ENCODE assay signal across 21 cellular contexts in the genomic region with DNA sequence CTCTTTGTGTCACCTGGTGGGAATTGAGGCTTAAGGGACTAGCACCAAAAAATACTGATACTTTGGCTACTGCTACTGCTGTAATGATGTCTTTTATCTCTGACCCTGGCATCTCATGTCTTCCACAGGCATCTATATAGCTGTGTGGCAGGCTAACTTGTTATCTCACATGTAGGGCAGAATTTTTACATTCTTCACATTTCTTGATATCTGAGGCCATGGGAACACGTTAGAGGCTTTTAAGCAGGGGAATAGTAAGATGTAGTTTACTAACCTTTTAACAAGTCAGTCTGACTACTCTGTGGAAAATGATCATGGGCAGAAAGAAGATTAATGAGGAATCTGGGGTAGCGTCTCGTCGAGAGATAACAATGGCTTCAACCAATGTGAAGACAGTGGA.
A peak's percentile ranks its signal among the peaks of the same experiment; 100 is the strongest.
DNase-seq lines count a peak whose midpoint lies in the region; ATAC-seq, FAIRE-seq and TF ChIP-seq lines count a peak whose summit lies in the region.
"Had no signal": no experiment of that assay in that cellular context is flagged by ENCODE, and none has a peak within 500 bp of the region (broad histone marks: within the 10 kb centered on the region; RNA-seq: fewer than 3 reads in every experiment).

No MANE protein-coding gene starts in this region.

- TF ChIP-seq CTCF in neutrophil (IDR thresholded peaks at IDR 0.05) (no peak), osteocyte (IDR thresholded peaks at IDR 0.05) (no peak), pancreas (IDR thresholded peaks at IDR 0.05) (no peak)

- peak; percentile 23 for FAIRE-seq in GM19239 (lab: Jason Lieb, UNC)
- FAIRE-seq in pancreas (lab: Jason Lieb, UNC): no peak
- FAIRE-seq: G401.6, H54 had no signal

- ATAC-seq in pancreas: no peak
- ATAC-seq: GM23338, HCT116 had no signal

- H3K27me3 ChIP-seq in neutrophil: no peaks in the 10 kb centered on the region
- H3K27me3 ChIP-seq in pancreas: no peaks in the 10 kb centered on the region
- H3K27me3 ChIP-seq: BE2C had no signal

- in situ Hi-C loops in G401 (cut with HindIII; ENCODE audit: low sequenced_read_pairs): no loop called here

- H3K27me3 Mint-ChIP-seq in osteocyte (ENCODE audit: unreplicated experiment): no peaks in the 10 kb centered on the region
- H3K27me3 Mint-ChIP-seq: CD4-positive, CD25-positive, alpha-beta regulatory T cell; CD8-positive, alpha-beta memory T cell had no signal

- no peak overlapping the region for H3K27ac Mint-ChIP-seq in osteocyte (ENCODE audit: unreplicated experiment)
- H3K27ac Mint-ChIP-seq: CD8-positive, alpha-beta memory T cell; GM23338 had no signal

- H3K9me3 Mint-ChIP-seq in osteocyte (ENCODE audit: unreplicated experiment): peaks cover 5% of the 10 kb centered on the region
- H3K9me3 Mint-ChIP-seq: CD8-positive, alpha-beta memory T cell; GM23338; HFFc6 had no signal

- DNase-seq in GM19239 (ENCODE audit: insufficient read length, low spot score): no peak
- DNase-seq in amniotic epithelial cell (ENCODE audit: low read depth): peak; percentile 73
- no peak for DNase-seq in osteocyte (ENCODE audit: extremely low spot score, unreplicated experiment)
- no peak for DNase-seq in G401 (ENCODE audit: low spot score)
- no peak for DNase-seq in pancreas
- DNase-seq: BE2C; C1 segment of cervical spinal cord; CD4-positive, CD25-positive, alpha-beta regulatory T cell; CD8-positive, alpha-beta memory T cell; COR-L47; DMS 273 treated with DMSO at 0.1 percent for 48 hours; DMS53; DND-41; EL; HFFc6; IMR-90 had no signal

- no peak overlapping the region for H3K4me3 Mint-ChIP-seq in osteocyte (ENCODE audit: unreplicated experiment)
- H3K4me3 Mint-ChIP-seq: CD4-positive, CD25-positive, alpha-beta regulatory T cell; CD8-positive, alpha-beta memory T cell; GM23338; HFFc6 had no signal

- intact Hi-C loops in pancreas (cut with DNase I): no loop called here

- H3K36me3 ChIP-seq in neutrophil: no peaks in the 10 kb centered on the region
- no peaks in the 10 kb centered on the region for H3K36me3 ChIP-seq in pancreas
- H3K36me3 ChIP-seq: BE2C had no signal

- peaks cover 2% of the 10 kb centered on the region for H3K36me3 Mint-ChIP-seq in osteocyte (ENCODE audit: unreplicated experiment)
- H3K36me3 Mint-ChIP-seq: CD4-positive, CD25-positive, alpha-beta regulatory T cell had no signal

- peaks cover 44% of the 10 kb centered on the region for H3K4me1 Mint-ChIP-seq in osteocyte (ENCODE audit: unreplicated experiment)

- H3K4me3 ChIP-seq in neutrophil (ENCODE audit: low read depth in 1 of 2, low read length in 1 of 2) (no peak overlapping the region), pancreas (no peak overlapping the region)
- H3K4me3 ChIP-seq: GM23338 had no signal

- WGBS in pancreas, 2 donors: 90 to 91% methylated on average over 4 of the region's 4 CpGs

- H3K4me1 ChIP-seq in neutrophil (ENCODE audit: control insufficient read depth in 1 of 2, insufficient read depth in 1 of 2, low read depth in 1 of 2, low read length in 1 of 2) (peaks cover 12 to 24% of the 10 kb centered on the region in 2 experiments), pancreas (peaks cover 0 to 8% (median 4%) of the 10 kb centered on the region in 3 donors)
- H3K4me1 ChIP-seq: BE2C had no signal

- peak overlapping the region; percentile 52 for H3K27ac ChIP-seq in neutrophil
- no peak overlapping the region for H3K27ac ChIP-seq in pancreas

- H3K9me3 ChIP-seq in neutrophil (no peaks in the 10 kb centered on the region), pancreas (no peaks in the 10 kb centered on the region)
- H3K9me3 ChIP-seq: BE2C had no signal
